In the genomic region with DNA sequence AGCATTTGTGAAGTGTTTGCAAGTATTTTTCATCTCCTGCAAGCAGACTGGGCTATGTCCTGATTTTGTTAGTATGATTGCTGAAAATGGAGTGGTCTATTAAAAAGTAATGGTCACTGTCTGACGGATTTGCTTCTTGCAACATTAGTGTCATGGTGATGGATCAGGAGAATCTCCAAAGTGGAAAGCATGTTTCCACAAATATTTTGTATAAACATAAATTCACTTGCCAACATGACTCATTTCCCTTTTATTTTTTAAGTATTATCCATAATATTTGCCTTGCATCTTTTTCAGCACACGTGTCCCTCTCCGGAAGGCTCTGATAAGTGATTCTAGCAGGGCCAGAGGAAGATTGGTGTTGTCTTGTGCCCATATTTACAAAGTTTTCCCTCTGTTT, we compare ENCODE assay signal across 16 cellular contexts. TPM values are rescaled to one million over a fixed set of nuclear protein-coding genes. Genes with fewer than 3 reads are reported as not detected.
A peak's percentile ranks its signal among the peaks of the same experiment; 100 is the strongest.
DNase-seq lines count a peak whose midpoint lies in the region; ATAC-seq and TF ChIP-seq lines count a peak whose summit lies in the region.
"Had no signal": no experiment of that assay in that cellular context is flagged by ENCODE, and none has a peak within 500 bp of the region (broad histone marks: within the 10 kb centered on the region; RNA-seq: fewer than 3 reads in every experiment).

No MANE protein-coding gene starts in this region.

- peaks cover 5% of the 10 kb centered on the region for H3K27me3 Mint-ChIP-seq in stimulated activated memory B cell treated with anti-CD40 and anti-IgM and Interleukin-4, amounts not matched to agents 10 μg/mL and 1 μg/mL and 100 μg/mL, for 72 hours
- H3K27me3 Mint-ChIP-seq: IgD-negative memory B cell had no signal

- intact Hi-C loops in esophagus muscularis mucosa (cut with DNase I) = no loop called here
- intact Hi-C loops in prostate gland (cut with DNase I) = no loop called here

- no peak for TF ChIP-seq EP300 in esophagus muscularis mucosa (IDR thresholded peaks at IDR 0.05)

- H3K4me1 Mint-ChIP-seq in stimulated activated memory B cell treated with anti-CD40 and anti-IgM and Interleukin-4, amounts not matched to agents 10 μg/mL and 1 μg/mL and 100 μg/mL, for 72 hours = no peaks in the 10 kb centered on the region
- H3K4me1 Mint-ChIP-seq: CD14-positive monocyte had no signal

- no peak for ATAC-seq in stimulated activated memory B cell treated with anti-CD40 and anti-IgM and Interleukin-4, amounts not matched to agents 10 μg/mL and 1 μg/mL and 100 μg/mL, for 72 hours
- ATAC-seq: A549; CD8-positive, alpha-beta T cell had no signal

- H3K4me3 ChIP-seq in esophagus muscularis mucosa (no peak overlapping the region), fibroblast of villous mesenchyme (ENCODE audit: low read depth, low read length) (no peak overlapping the region), prostate gland (no peak overlapping the region)
- H3K4me3 ChIP-seq: A549 had no signal

- H3K9me3 Mint-ChIP-seq in stimulated activated memory B cell treated with anti-CD40 and anti-IgM and Interleukin-4, amounts not matched to agents 10 μg/mL and 1 μg/mL and 100 μg/mL, for 72 hours = no peaks in the 10 kb centered on the region
- H3K9me3 Mint-ChIP-seq: CD8-positive, alpha-beta T cell; H9; IgD-negative memory B cell had no signal

- H3K4me1 ChIP-seq in esophagus muscularis mucosa = no peaks in the 10 kb centered on the region
- H3K4me1 ChIP-seq in prostate gland (replicated peaks) = no peaks in the 10 kb centered on the region
- H3K4me1 ChIP-seq: A549, Caco-2 had no signal

- peak; percentile 3 for DNase-seq in ELR (ENCODE audit: low read depth)
- peak; percentile 1 for DNase-seq in M059J (ENCODE audit: low read depth)
- peak; percentile 75 for DNase-seq in esophagus muscularis mucosa (ENCODE audit: extremely low spot score)
- DNase-seq in fibroblast of villous mesenchyme (ENCODE audit: low read depth) = peak; percentile 1
- DNase-seq in ACHN = no peak
- DNase-seq in prostate gland (ENCODE audit: low spot score) = no peak
- no peak for DNase-seq in NCI-H1105 treated with DMSO at 0.1 percent for 48 hours (lab: John Stamatoyannopoulos, UW)
- DNase-seq: Caco-2; CD8-positive, alpha-beta T cell; DMS79; GOT3; H9 had no signal

- H3K27ac Mint-ChIP-seq in stimulated activated memory B cell treated with anti-CD40 and anti-IgM and Interleukin-4, amounts not matched to agents 10 μg/mL and 1 μg/mL and 100 μg/mL, for 72 hours = no peak overlapping the region
- H3K27ac Mint-ChIP-seq: CD14-positive monocyte; CD8-positive, alpha-beta T cell; H9; IgD-negative memory B cell had no signal

- TF ChIP-seq POLR2A in esophagus muscularis mucosa (IDR thresholded peaks at IDR 0.05; ENCODE audit: low read depth) (no peak), prostate gland (IDR thresholded peaks at IDR 0.05) (no peak)

- TF ChIP-seq CTCF in esophagus muscularis mucosa (IDR thresholded peaks at IDR 0.05) (no peak), fibroblast of villous mesenchyme (IDR thresholded peaks at IDR 0.05; ENCODE audit: insufficient read depth, low read depth, low read length) (no peak), prostate gland (IDR thresholded peaks at IDR 0.05) (no peak)

- 77% methylated on average over 3 of the region's 3 CpGs for WGBS in esophagus muscularis mucosa
- 80% methylated on average over 3 of the region's 3 CpGs for WGBS in prostate gland

- no peaks in the 10 kb centered on the region for H3K36me3 ChIP-seq in esophagus muscularis mucosa
- H3K36me3 ChIP-seq in prostate gland = no peaks in the 10 kb centered on the region

- peaks cover 0 to 9% (median 0%) of the 10 kb centered on the region in 4 donors for H3K27me3 ChIP-seq in esophagus muscularis mucosa
- H3K27me3 ChIP-seq in prostate gland (replicated peaks; ENCODE audit: insufficient read depth) = no peaks in the 10 kb centered on the region

- no peaks in the 10 kb centered on the region for H3K36me3 Mint-ChIP-seq in stimulated activated memory B cell treated with anti-CD40 and anti-IgM and Interleukin-4, amounts not matched to agents 10 μg/mL and 1 μg/mL and 100 μg/mL, for 72 hours
- H3K36me3 Mint-ChIP-seq: CD14-positive monocyte; CD8-positive, alpha-beta T cell; IgD-negative memory B cell had no signal

- no peak overlapping the region for H3K4me3 Mint-ChIP-seq in stimulated activated memory B cell treated with anti-CD40 and anti-IgM and Interleukin-4, amounts not matched to agents 10 μg/mL and 1 μg/mL and 100 μg/mL, for 72 hours
- H3K4me3 Mint-ChIP-seq: CD14-positive monocyte; CD8-positive, alpha-beta T cell; H9; IgD-negative memory B cell had no signal

- H3K9me3 ChIP-seq in esophagus muscularis mucosa (no peaks in the 10 kb centered on the region), prostate gland (no peaks in the 10 kb centered on the region)
- H3K9me3 ChIP-seq: A549, Caco-2 had no signal

- in situ Hi-C loops in ACHN (cut with HindIII; ENCODE audit: low pct_ligation_motif_present, low pct_unique_long_range_greater_than_20kb, low sequenced_read_pairs) = no loop called here

- H3K27ac ChIP-seq in esophagus muscularis mucosa (replicated peaks in 1 of 4) = no peak overlapping the region
- H3K27ac ChIP-seq in prostate gland = no peak overlapping the region
- H3K27ac ChIP-seq: A549 had no signal

RNA-seq across cellular contexts. Expression of a gene that starts 27.4 kb away (rescaled TPM):
- 0.91 TPM in 2 replicates for total RNA-seq in M059J (2014; rRNA removed; shearing (Covaris generic))
- 1 to 10 TPM; 2.5 to 6.3 (median 3.9) TPM for total RNA-seq in esophagus muscularis mucosa
- total RNA-seq in fibroblast of villous mesenchyme = 3.2 and 4.3 TPM in 2 replicates
- total RNA-seq in prostate gland = 1 to 10 TPM; 1.1 to 5.9 TPM
- total RNA-seq: Caco-2; CD8-positive, alpha-beta T cell had no signal

Comparison
In these comparisons a context has a peak if more than half of its experiments do, and no peak if none do; other contexts are left out.
1. DNase-seq: peak in ELR (single experiment), M059J (single experiment), esophagus muscularis mucosa (single experiment) and fibroblast of villous mesenchyme (single experiment); none in ACHN (single experiment), prostate gland (single experiment) and NCI-H1105 treated with DMSO at 0.1 percent for 48 hours (single experiment).